ENCODE assay signal across 26 cellular contexts in the genomic region with DNA sequence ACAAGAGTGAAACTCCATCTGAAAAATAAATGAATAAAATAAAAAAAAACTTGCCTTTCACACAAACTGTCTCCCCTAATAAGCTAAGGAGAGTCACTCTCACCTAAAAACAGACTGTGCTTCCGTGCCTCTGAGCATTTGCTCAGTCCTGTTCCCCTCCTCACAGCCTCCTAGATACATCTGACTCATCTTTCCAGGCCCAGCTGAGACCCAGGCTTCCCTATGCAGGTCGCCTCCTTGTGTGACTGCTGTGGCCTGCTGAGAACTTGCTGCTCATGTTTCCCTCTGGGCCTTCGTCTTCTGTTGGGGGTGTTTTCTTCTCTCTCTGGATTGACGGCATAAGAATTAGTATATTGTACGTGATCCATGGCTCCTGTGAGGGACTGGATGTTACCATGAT.
DNase-seq lines count a peak whose midpoint lies in the region; ATAC-seq and TF ChIP-seq lines count a peak whose summit lies in the region.
"Had no signal": no experiment of that assay in that cellular context is flagged by ENCODE, and none has a peak within 500 bp of the region (broad histone marks: within the 10 kb centered on the region; RNA-seq: fewer than 3 reads in every experiment).

No MANE protein-coding gene starts in this region.

- BruUV-seq in MCF 10A (replicated peaks; lab: Mats Ljungman, UMichigan), result no TSS peak

- no peaks in the 10 kb centered on the region for H3K9me3 ChIP-seq in mucosa of descending colon
- H3K9me3 ChIP-seq: BLaER1 treated with 17β-estradiol and CSF1 and Interleukin-3, amounts not matched to agents 10 nM and 100 nM; esophagus muscularis mucosa had no signal

- H3K9me3 Mint-ChIP-seq in MCF 10A (ENCODE audit: unreplicated experiment), result no peaks in the 10 kb centered on the region
- H3K9me3 Mint-ChIP-seq: naive thymus-derived CD8-positive, alpha-beta T cell; stimulated activated naive CD8-positive, alpha-beta T cell treated with anti-CD3 and anti-CD28 coated beads, Interleukin-15, Interleukin-2, amounts not matched to agents 100 ng/mL and 50 ng/mL, for 24 hours had no signal

- no peak overlapping the region for H3K27ac Mint-ChIP-seq in MCF 10A (ENCODE audit: low read depth, unreplicated experiment)
- H3K27ac Mint-ChIP-seq: GM23338; naive thymus-derived CD8-positive, alpha-beta T cell; stimulated activated naive CD8-positive, alpha-beta T cell treated with anti-CD3 and anti-CD28 coated beads, Interleukin-15, Interleukin-2, amounts not matched to agents 100 ng/mL and 50 ng/mL, for 24 hours; type B pancreatic cell had no signal

- POLR2A ChIA-PET in MCF 10A (lab: Yijun Ruan, JAX), result no interaction called here

- H3K4me3 Mint-ChIP-seq in MCF 10A (ENCODE audit: unreplicated experiment), result no peak overlapping the region
- H3K4me3 Mint-ChIP-seq: central memory CD8-positive, alpha-beta T cell; GM23338; naive thymus-derived CD8-positive, alpha-beta T cell; stimulated activated naive CD8-positive, alpha-beta T cell treated with anti-CD3 and anti-CD28 coated beads, Interleukin-15, Interleukin-2, amounts not matched to agents 100 ng/mL and 50 ng/mL, for 24 hours; type B pancreatic cell had no signal

- DNase-seq in NCI-H146 (lab: John Stamatoyannopoulos, UW), result peak; percentile 8
- DNase-seq in NCI-H146 treated with DMSO at 0.1 percent for 48 hours (lab: John Stamatoyannopoulos, UW; ENCODE audit: unreplicated experiment), result no peak
- DNase-seq in amniotic epithelial cell (ENCODE audit: low read depth), result peak; percentile 49
- peak; percentile 30 for DNase-seq in glomerular visceral epithelial cell (ENCODE audit: extremely low spot score)
- DNase-seq in mucosa of descending colon, result no peak
- no peak for DNase-seq in MCF 10A (ENCODE audit: unreplicated experiment)
- no peak for DNase-seq in amniotic stem cell (lab: John Stamatoyannopoulos, UW)
- DNase-seq in retina, result no peak
- DNase-seq: 8988T; activated CD4-positive, alpha-beta T cell treated with anti-CD3 and anti-CD28 coated beads for 48 hours; activated CD8-positive, alpha-beta memory T cell treated with anti-CD3 and anti-CD28 coated beads, Interleukin-2, amount 50 U/mL, for 4 hours; activated effector memory CD4-positive, alpha-beta T cell treated with anti-CD3 and anti-CD28 coated beads, Interleukin-2, amount 50 U/mL, for 16 hours; effector CD4-positive, alpha-beta T cell; GDM1; hippocampal formation; kidney; naive thymus-derived CD8-positive, alpha-beta T cell; NCI-H2107; NCI-H524; posterior cingulate gyrus had no signal

- H3K36me3 Mint-ChIP-seq in MCF 10A (ENCODE audit: insufficient read depth, unreplicated experiment), result no peaks in the 10 kb centered on the region
- H3K36me3 Mint-ChIP-seq: naive thymus-derived CD8-positive, alpha-beta T cell had no signal

- TF ChIP-seq CTCF in mucosa of descending colon (IDR thresholded peaks at IDR 0.05), result no peak
- TF ChIP-seq CTCF in MCF 10A (IDR thresholded peaks at IDR 0.05; ENCODE audit: unreplicated experiment), result no peak

- H3K4me3 ChIP-seq in mucosa of descending colon, result no peak overlapping the region
- H3K4me3 ChIP-seq: BLaER1 treated with 17β-estradiol and CSF1 and Interleukin-3, amounts not matched to agents 10 nM and 100 nM; esophagus muscularis mucosa; GM23338 had no signal

- H3K4me1 Mint-ChIP-seq in MCF 10A (ENCODE audit: insufficient read depth, unreplicated experiment), result no peaks in the 10 kb centered on the region
- H3K4me1 Mint-ChIP-seq: central memory CD8-positive, alpha-beta T cell; naive thymus-derived CD8-positive, alpha-beta T cell had no signal

- no peaks in the 10 kb centered on the region for H3K27me3 Mint-ChIP-seq in MCF 10A (ENCODE audit: insufficient read depth, unreplicated experiment)
- H3K27me3 Mint-ChIP-seq: central memory CD8-positive, alpha-beta T cell had no signal

- intact Hi-C loops in mucosa of descending colon (cut with DNase I, micrococcal nuclease) (no loop called here), MCF 10A (cut with micrococcal nuclease) (no loop called here)

- no peaks in the 10 kb centered on the region for H3K36me3 ChIP-seq in mucosa of descending colon (ENCODE audit: low read depth)
- H3K36me3 ChIP-seq: BLaER1 treated with 17β-estradiol and CSF1 and Interleukin-3, amounts not matched to agents 10 nM and 100 nM; esophagus muscularis mucosa had no signal

- no peaks in the 10 kb centered on the region for H3K4me1 ChIP-seq in mucosa of descending colon (ENCODE audit: low read depth)
- H3K4me1 ChIP-seq: esophagus muscularis mucosa had no signal

- CTCF ChIA-PET in MCF 10A (lab: Yijun Ruan, JAX), result no interaction called here

- ATAC-seq in mucosa of descending colon, result no peak
- ATAC-seq: GM23338; naive thymus-derived CD8-positive, alpha-beta T cell had no signal

Comparison
In these comparisons a context has a peak if more than half of its experiments do, and no peak if none do; other contexts are left out.
1. DNase-seq: peak in NCI-H146 (single experiment), amniotic epithelial cell (single experiment) and glomerular visceral epithelial cell (single experiment); none in NCI-H146 treated with DMSO at 0.1 percent for 48 hours (single experiment), mucosa of descending colon (0 of 3), MCF 10A (single experiment), amniotic stem cell (single experiment) and retina (single experiment).